In the genomic region with DNA sequence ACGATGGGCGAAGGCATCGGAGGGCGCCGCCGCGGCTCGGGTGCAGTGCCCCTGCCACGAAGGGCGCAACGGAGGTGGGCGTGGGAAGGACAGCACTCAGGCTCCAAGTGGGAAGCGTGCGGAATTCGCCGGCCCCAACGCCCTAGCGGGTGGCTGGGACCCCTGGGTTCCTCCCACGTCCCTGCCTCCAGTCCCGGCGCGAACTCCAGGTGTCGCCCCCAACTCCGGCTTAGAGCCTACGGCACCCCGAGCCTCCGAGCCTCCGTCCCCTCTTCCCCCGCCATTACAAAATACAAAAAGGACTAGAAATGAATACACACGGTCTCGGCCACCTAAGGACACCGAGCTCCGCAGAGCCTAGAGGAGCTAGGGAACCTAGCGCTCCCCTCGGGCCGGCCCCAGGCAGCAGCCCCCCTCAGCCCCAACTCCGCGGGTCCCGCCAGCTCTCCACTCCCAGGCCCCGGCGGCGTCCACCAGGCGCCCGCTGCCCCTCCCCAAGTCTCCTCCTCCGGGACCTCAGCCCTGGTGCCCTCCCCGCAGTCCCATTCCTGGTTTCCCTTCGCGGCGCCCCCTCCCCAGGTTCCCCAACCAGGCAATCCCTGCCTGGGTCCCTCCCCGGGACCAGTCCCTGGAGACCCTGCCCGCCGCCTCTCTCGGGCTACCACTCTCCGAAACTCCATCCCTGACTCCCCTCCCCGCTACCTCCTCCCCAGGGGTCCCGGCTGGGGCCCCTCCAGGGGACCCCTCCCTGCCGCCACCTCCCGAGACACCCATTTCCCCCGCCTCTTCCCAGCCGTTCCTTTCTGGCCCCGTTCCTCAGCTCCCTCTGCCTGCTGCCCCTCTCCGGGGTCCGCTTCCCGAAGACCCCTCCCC, we compare ENCODE assay signal across 8 cellular contexts. TPM values are rescaled to one million over a fixed set of nuclear protein-coding genes. Genes with fewer than 3 reads are reported as not detected.
DNase-seq lines count a peak whose midpoint lies in the region; ATAC-seq, FAIRE-seq and TF ChIP-seq lines count a peak whose summit lies in the region.

No MANE protein-coding gene starts in this region.

- H3K9me3 ChIP-seq in small intestine (ENCODE audit: control insufficient read depth, low read depth) = no peaks in the 10 kb centered on the region

- no peaks in the 10 kb centered on the region for H3K9me3 Mint-ChIP-seq in activated naive CD8-positive, alpha-beta T cell treated with anti-CD3 and anti-CD28 coated beads, Interleukin-2, amount 10 ng/mL, durations not matched to agents 7 days and 5 days

- no peak for FAIRE-seq in small intestine (lab: Jason Lieb, UNC)

- peaks cover 8% of the 10 kb centered on the region for H3K36me3 Mint-ChIP-seq in activated naive CD8-positive, alpha-beta T cell treated with anti-CD3 and anti-CD28 coated beads, Interleukin-2, amount 10 ng/mL, durations not matched to agents 7 days and 5 days

- H3K27me3 ChIP-seq in small intestine (ENCODE audit: control insufficient read depth in 2 of 2, insufficient read depth in 2 of 2, low read length in 2 of 2) = peaks cover 2 to 25% of the 10 kb centered on the region in 2 donors

- H3K4me1 ChIP-seq in small intestine (ENCODE audit: control insufficient read depth in 2 of 2, insufficient read depth in 1 of 2, low read depth in 1 of 2, low read length in 1 of 2) = peaks cover 4 to 10% of the 10 kb centered on the region in 2 donors

- no peak overlapping the region for H3K27ac Mint-ChIP-seq in activated naive CD8-positive, alpha-beta T cell treated with anti-CD3 and anti-CD28 coated beads, Interleukin-2, amount 10 ng/mL, durations not matched to agents 7 days and 5 days

- peak overlapping the region; percentile 47 for H3K4me3 ChIP-seq in HFF-Myc (replicated peaks; ENCODE audit: low read depth, low read length)
- peak overlapping the region; percentile 74 for H3K4me3 ChIP-seq in iPS-11a (ENCODE audit: low read depth, low read length)
- H3K4me3 ChIP-seq in small intestine (ENCODE audit: low read depth in 1 of 2, low read length in 2 of 2) = peak overlapping the region; percentile 36 to 41

- H3K27me3 Mint-ChIP-seq in activated naive CD8-positive, alpha-beta T cell treated with anti-CD3 and anti-CD28 coated beads, Interleukin-2, amount 10 ng/mL, durations not matched to agents 7 days and 5 days = peaks cover 80% of the 10 kb centered on the region

- ATAC-seq in activated naive CD8-positive, alpha-beta T cell treated with anti-CD3 and anti-CD28 coated beads, Interleukin-2, amount 10 ng/mL, durations not matched to agents 7 days and 5 days (ENCODE audit: low read depth) = no peak
- no peak for ATAC-seq in GM18517 (IDR thresholded peaks at IDR 0.05; ENCODE audit: unreplicated experiment)
- no peak for ATAC-seq in HG03095 (IDR thresholded peaks at IDR 0.05; ENCODE audit: unreplicated experiment)

- POLR2A ChIA-PET in activated naive CD8-positive, alpha-beta T cell treated with anti-CD3 and anti-CD28 coated beads, Interleukin-2, amount 10 ng/mL, durations not matched to agents 7 days and 5 days (lab: Charles Lee) = no interaction called here

- peak overlapping the region; percentile 53 for H3K4me3 Mint-ChIP-seq in activated naive CD8-positive, alpha-beta T cell treated with anti-CD3 and anti-CD28 coated beads, Interleukin-2, amount 10 ng/mL, durations not matched to agents 7 days and 5 days

- TF ChIP-seq CTCF in HFF-Myc (IDR thresholded peaks at IDR 0.05; ENCODE audit: low read depth, low read length, missing control alignments) = no peak

- no peaks in the 10 kb centered on the region for H3K36me3 ChIP-seq in small intestine (ENCODE audit: control insufficient read depth in 2 of 2, insufficient read depth in 2 of 2, low read length in 2 of 2)

- no peak for DNase-seq in HFF-Myc (ENCODE audit: extremely low read depth, low read depth)
- DNase-seq in activated naive CD8-positive, alpha-beta T cell treated with anti-CD3 and anti-CD28 coated beads, Interleukin-2, amount 10 ng/mL, durations not matched to agents 7 days and 5 days = no peak
- no peak for DNase-seq in small intestine
- DNase-seq in mesenteric fat pad (ENCODE audit: low spot score) = no peak
- DNase-seq in NCI-H2196 (lab: John Stamatoyannopoulos, UW; ENCODE audit: unreplicated experiment) = no peak

- 2 to 3% (median 3%) methylated on average over 52 to 64 of the region's 64 CpGs for WGBS in small intestine, 3 donors

- H3K4me1 Mint-ChIP-seq in activated naive CD8-positive, alpha-beta T cell treated with anti-CD3 and anti-CD28 coated beads, Interleukin-2, amount 10 ng/mL, durations not matched to agents 7 days and 5 days = peaks cover 12% of the 10 kb centered on the region

- peak overlapping the region in 1 of 2 donors; percentile 4 for H3K27ac ChIP-seq in small intestine (ENCODE audit: low read depth in 1 of 2, low read length in 1 of 2)

RNA-seq across cellular contexts. Expression of a gene that starts 1.0 kb away (rescaled TPM):
- not detected for total RNA-seq in activated naive CD8-positive, alpha-beta T cell treated with anti-CD3 and anti-CD28 coated beads, Interleukin-2, amount 10 ng/mL, durations not matched to agents 7 days and 5 days
- polyA plus RNA-seq in small intestine = under 1 TPM in 1 of 3 donors, not detected in 2; 0.24 TPM
- total RNA-seq in mesenteric fat pad = 1.1 TPM
